Comparison of ENCODE assay signal across 26 cellular contexts in the genomic region with DNA sequence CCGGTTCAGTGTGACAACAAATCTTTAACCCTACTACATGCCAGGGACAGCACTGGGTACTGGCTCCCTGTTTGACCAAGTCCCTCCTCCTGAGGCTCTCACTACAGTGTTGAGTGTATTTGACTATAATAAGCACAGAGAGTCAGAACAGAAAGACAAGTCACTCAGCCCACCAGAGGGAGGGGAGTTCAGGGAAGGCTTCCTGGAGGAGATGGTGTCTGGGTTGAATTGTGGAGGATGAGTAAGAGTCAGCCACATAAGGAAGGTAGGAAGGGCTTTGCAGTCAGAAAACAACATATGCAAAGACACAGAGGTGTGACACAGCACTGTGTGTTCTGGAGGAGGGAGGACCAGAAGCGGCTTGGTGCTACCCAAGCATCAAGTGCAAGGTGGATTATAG. TPM values are rescaled to one million over a fixed set of nuclear protein-coding genes. Genes with fewer than 3 reads are reported as not detected.
DNase-seq lines count a peak whose midpoint lies in the region; ATAC-seq, FAIRE-seq and TF ChIP-seq lines count a peak whose summit lies in the region.
"Had no signal": no experiment of that assay in that cellular context is flagged by ENCODE, and none has a peak within 500 bp of the region (broad histone marks: within the 10 kb centered on the region; RNA-seq: fewer than 3 reads in every experiment).

No MANE protein-coding gene starts in this region.

- peaks cover 4 to 35% of the 10 kb centered on the region in 2 experiments; a peak in 3 of 5 replicates for H3K27me3 ChIP-seq in K562 (ENCODE audit: control insufficient read depth in 2 of 2, insufficient read depth in 2 of 2, low read length in 2 of 2)
- H3K27me3 ChIP-seq: BE2C; BLaER1 treated with 17β-estradiol and CSF1 and Interleukin-3, amounts not matched to agents 10 nM and 100 nM had no signal

- FAIRE-seq in K562 (lab: Jason Lieb, UNC), result peak; percentile 19
- FAIRE-seq: A204.1, D721Med, GM12891, GM18507 had no signal

- TF ChIP-seq CTCF in K562 (IDR thresholded peaks at IDR 0.05 in 2 of 3, conservative IDR thresholded peaks at IDR 0.05 in 1 of 3; ENCODE audit: insufficient read depth in 2 of 3, low read depth in 1 of 3, low read length in 3 of 3), result no peak

- no peak overlapping the region for H3K27ac ChIP-seq in K562 (ENCODE audit: extremely low read depth, low read depth, low read length)
- H3K27ac ChIP-seq: 22Rv1; BLaER1 treated with 17β-estradiol and CSF1 and Interleukin-3, amounts not matched to agents 10 nM and 100 nM had no signal

- H3K4me1 ChIP-seq in K562 (replicated peaks in 1 of 2; ENCODE audit: control insufficient read depth in 2 of 2, insufficient read depth in 2 of 2, low read length in 2 of 2), result peaks cover 3 to 15% of the 10 kb centered on the region in 2 experiments; a peak in 3 of 5 replicates
- H3K4me1 ChIP-seq: BE2C; BLaER1 treated with 17β-estradiol and CSF1 and Interleukin-3, amounts not matched to agents 10 nM and 100 nM had no signal

- TF ChIP-seq EP300 in K562 (IDR thresholded peaks at IDR 0.05; ENCODE audit: low read length), result no peak

- peaks cover 2% of the 10 kb centered on the region for H3K27me3 Mint-ChIP-seq in activated CD4-positive, alpha-beta T cell treated with anti-CD3 and anti-CD28 coated beads for 36 hours

- intact Hi-C loops in activated CD4-positive, alpha-beta T cell treated with anti-CD3 and anti-CD28 coated beads for 36 hours (cut with DNase I, micrococcal nuclease), result no loop called here
- intact Hi-C loops in K562 (cut with micrococcal nuclease), result loop anchor here (10.0 kb wide), 1 partner anchor 49 kb away; no protein-coding TSS in a partner anchor

- peak; percentile 47 for ATAC-seq in activated CD4-positive, alpha-beta T cell treated with anti-CD3 and anti-CD28 coated beads for 36 hours
- ATAC-seq in K562 (no peak), SK-N-SH treated with all-trans-retinoic acid at 6 μM for 48 hours (no peak)
- peak; percentile 40 for ATAC-seq in stimulated activated effector memory CD8-positive, alpha-beta T cell treated with anti-CD3 and anti-CD28 coated beads, Interleukin-12 subunit alpha, Interleukin-12 subunit beta, amount 100 ng/mL, for 72 hours
- ATAC-seq: GM23338, HCT116 had no signal

- H3K27ac Mint-ChIP-seq in activated CD4-positive, alpha-beta T cell treated with anti-CD3 and anti-CD28 coated beads for 36 hours, result no peak overlapping the region
- H3K27ac Mint-ChIP-seq in stimulated activated effector memory CD8-positive, alpha-beta T cell treated with anti-CD3 and anti-CD28 coated beads, Interleukin-12 subunit alpha, Interleukin-12 subunit beta, amount 100 ng/mL, for 72 hours, result no peak overlapping the region
- H3K27ac Mint-ChIP-seq: CD14-positive monocyte; CD4-positive, alpha-beta T cell; CD8-positive, alpha-beta memory T cell; GM23338; H9; HFFc6 had no signal

- no peak overlapping the region for H2AFZ ChIP-seq in K562 (ENCODE audit: low read depth, low read length)
- H2AFZ ChIP-seq: GM23338 had no signal

- no peaks in the 10 kb centered on the region for H3K79me2 ChIP-seq in K562 (ENCODE audit: control insufficient read depth, insufficient read depth, low read length)

- H3K36me3 ChIP-seq in K562 (ENCODE audit: control insufficient read depth, insufficient read depth, low read length), result no peaks in the 10 kb centered on the region
- H3K36me3 ChIP-seq: BE2C; BLaER1 treated with 17β-estradiol and CSF1 and Interleukin-3, amounts not matched to agents 10 nM and 100 nM had no signal

- no peaks in the 10 kb centered on the region for H3K9me3 ChIP-seq in K562 (replicated peaks; ENCODE audit: control insufficient read depth, insufficient read depth, low read depth, low read length)
- H3K9me3 ChIP-seq: BE2C; BLaER1 treated with 17β-estradiol and CSF1 and Interleukin-3, amounts not matched to agents 10 nM and 100 nM had no signal

- no peak overlapping the region for H3K4me3 ChIP-seq in K562
- H3K4me3 ChIP-seq: BLaER1 treated with 17β-estradiol and CSF1 and Interleukin-3, amounts not matched to agents 10 nM and 100 nM; GM23338 had no signal

- H4K20me1 ChIP-seq in K562 (replicated peaks; ENCODE audit: control insufficient read depth, insufficient read depth, low read length), result no peaks in the 10 kb centered on the region; the same call in 1 of the 2 replicates
- H4K20me1 ChIP-seq: BLaER1 treated with 17β-estradiol and CSF1 and Interleukin-3, amounts not matched to agents 10 nM and 100 nM had no signal

- BruUV-seq in K562 (replicated peaks; lab: Mats Ljungman, UMichigan), result no TSS peak

- 4% methylated on average over 2 of the region's 2 CpGs for WGBS in K562 (ENCODE audit: insufficient coverage, low coverage, missing lambda C conversion rate)

- no peaks in the 10 kb centered on the region for H3K9me3 Mint-ChIP-seq in activated CD4-positive, alpha-beta T cell treated with anti-CD3 and anti-CD28 coated beads for 36 hours (ENCODE audit: low read depth)
- no peaks in the 10 kb centered on the region for H3K9me3 Mint-ChIP-seq in stimulated activated effector memory CD8-positive, alpha-beta T cell treated with anti-CD3 and anti-CD28 coated beads, Interleukin-12 subunit alpha, Interleukin-12 subunit beta, amount 100 ng/mL, for 72 hours
- H3K9me3 Mint-ChIP-seq: CD4-positive, alpha-beta T cell; CD8-positive, alpha-beta memory T cell; GM23338; H9; HFFc6 had no signal

- TF ChIP-seq RAD21 in K562 (CRISPR knock-in tag; conservative IDR thresholded peaks at IDR 0.05 in 1 of 2, IDR thresholded peaks at IDR 0.05 in 1 of 2), result no peak

- no peak overlapping the region for H3K4me3 Mint-ChIP-seq in activated CD4-positive, alpha-beta T cell treated with anti-CD3 and anti-CD28 coated beads for 36 hours
- H3K4me3 Mint-ChIP-seq in stimulated activated effector memory CD8-positive, alpha-beta T cell treated with anti-CD3 and anti-CD28 coated beads, Interleukin-12 subunit alpha, Interleukin-12 subunit beta, amount 100 ng/mL, for 72 hours, result no peak overlapping the region
- H3K4me3 Mint-ChIP-seq: CD14-positive monocyte; CD4-positive, alpha-beta T cell; CD8-positive, alpha-beta memory T cell; GM23338; H9; HFFc6 had no signal

- H3K9me1 ChIP-seq in K562 (ENCODE audit: control insufficient read depth, insufficient read depth, low read length), result no peaks in the 10 kb centered on the region

- no peak for DNase-seq in activated CD4-positive, alpha-beta T cell treated with anti-CD3 and anti-CD28 coated beads for 36 hours
- DNase-seq in activated CD4-positive, alpha-beta T cell treated with anti-CD3 and anti-CD28 coated beads, Interleukin-2, amount 50 U/mL, for 48 hours, result no peak
- DNase-seq in K562 (ENCODE audit: extremely low read depth in 1 of 4, low spot score in 3 of 4) (no peak), HT-29 (ENCODE audit: low spot score) (no peak)
- no peak for DNase-seq in stimulated activated effector memory CD8-positive, alpha-beta T cell treated with anti-CD3 and anti-CD28 coated beads, Interleukin-12 subunit alpha, Interleukin-12 subunit beta, amount 100 ng/mL, for 72 hours (ENCODE audit: low spot score in 2 of 2)
- DNase-seq: ACHN; AML-193; BE2C; CD4-positive, alpha-beta T cell; CD8-positive, alpha-beta memory T cell; DMS 273 treated with DMSO at 0.1 percent for 48 hours; DMS79; EL; GDM1; H9; HFFc6 had no signal

- POLR2A ChIA-PET in activated CD4-positive, alpha-beta T cell treated with anti-CD3 and anti-CD28 coated beads for 36 hours (lab: Charles Lee), result no interaction called here
- POLR2A ChIA-PET in K562 (lab: Yijun Ruan, JAX), result no interaction called here

- TF ChIP-seq POLR2A in K562 (conservative IDR thresholded peaks at IDR 0.05), result no peak

- H3K4me1 Mint-ChIP-seq in activated CD4-positive, alpha-beta T cell treated with anti-CD3 and anti-CD28 coated beads for 36 hours, result no peaks in the 10 kb centered on the region
- no peaks in the 10 kb centered on the region for H3K4me1 Mint-ChIP-seq in stimulated activated effector memory CD8-positive, alpha-beta T cell treated with anti-CD3 and anti-CD28 coated beads, Interleukin-12 subunit alpha, Interleukin-12 subunit beta, amount 100 ng/mL, for 72 hours
- H3K4me1 Mint-ChIP-seq: CD8-positive, alpha-beta memory T cell had no signal

- CTCF ChIA-PET in activated CD4-positive, alpha-beta T cell treated with anti-CD3 and anti-CD28 coated beads for 36 hours (lab: Charles Lee), result no interaction called here
- CTCF ChIA-PET in K562 (lab: Yijun Ruan, JAX; ENCODE audit: low intra/inter-chr PET ratio), result no interaction called here

- H3K36me3 Mint-ChIP-seq in activated CD4-positive, alpha-beta T cell treated with anti-CD3 and anti-CD28 coated beads for 36 hours (ENCODE audit: low read depth), result no peaks in the 10 kb centered on the region
- H3K36me3 Mint-ChIP-seq in stimulated activated effector memory CD8-positive, alpha-beta T cell treated with anti-CD3 and anti-CD28 coated beads, Interleukin-12 subunit alpha, Interleukin-12 subunit beta, amount 100 ng/mL, for 72 hours, result no peaks in the 10 kb centered on the region
- H3K36me3 Mint-ChIP-seq: CD14-positive monocyte; CD8-positive, alpha-beta memory T cell had no signal

- H3K4me2 ChIP-seq in K562 (ENCODE audit: insufficient read depth, low read length), result no peak overlapping the region
- H3K4me2 ChIP-seq: BLaER1 treated with 17β-estradiol and CSF1 and Interleukin-3, amounts not matched to agents 10 nM and 100 nM; GM23338 had no signal

- in situ Hi-C loops in K562 (cut with MboI), result no loop called here

- H3K9ac ChIP-seq in K562 (ENCODE audit: insufficient read depth in 1 of 2, low read depth in 2 of 2, low read length in 2 of 2), result no peak overlapping the region
- H3K9ac ChIP-seq: BLaER1 treated with 17β-estradiol and CSF1 and Interleukin-3, amounts not matched to agents 10 nM and 100 nM had no signal

RNA-seq across cellular contexts. Expression of gene MEGF11, which starts 17.7 kb away (rescaled TPM):
- total RNA-seq in activated CD4-positive, alpha-beta T cell treated with anti-CD3 and anti-CD28 coated beads for 36 hours, result not detected
- 0.26 TPM in 1 of 2 replicates, not detected in the other for total RNA-seq in K562 (2011; cell fraction: chromatin; rRNA removed; ENCODE audit: low replicate concordance)
- 0.66 TPM in 1 of 2 replicates, not detected in the other for total RNA-seq in K562 (2011; cell fraction: nucleolus; rRNA removed)
- 0.46 TPM in 1 of 2 replicates, not detected in the other for total RNA-seq in K562 (2011; cell fraction: nucleoplasm; rRNA removed)
- total RNA-seq in K562 (2014; rRNA removed) (not detected in 2 replicates), K562 (2014; rRNA removed; fragmentation: Illumina TruSeq; extraction: Trizol) (not detected in 2 replicates), K562 (2015; rRNA removed; fragmentation: Illumina TruSeq; extraction: Trizol) (not detected in 2 replicates), K562 (2021) (not detected in 2 replicates)
- polyA plus RNA-seq in K562 (2011; rRNA removed) (not detected in 2 replicates), K562 (2014; fragmentation: Illumina TruSeq; extraction: Trizol) (not detected in 2 replicates), K562 (2014; fragmentation: Nextera tagmentation; extraction: Ambion mirVana) (under 1 TPM; 0.06 to 0.20 TPM), K562 (2014; rRNA removed) (0.23 TPM in 1 of 2 replicates, not detected in the other)
- 0.18 TPM in 1 of 2 replicates, not detected in the other for polyA plus RNA-seq in K562 (2011; cell fraction: cytosol; rRNA removed)
- not detected in 2 replicates for polyA plus RNA-seq in K562 (2011; cell fraction: nucleus; rRNA removed)
- polyA plus RNA-seq in K562 (2012), result 0.44 and 1.9 TPM in 2 replicates
- polyA minus RNA-seq in K562 (2011; rRNA and poly(A)+ RNA removed), result not detected in 2 replicates
- not detected in 2 replicates for polyA minus RNA-seq in K562 (2011; cell fraction: cytosol; rRNA and poly(A)+ RNA removed)
- polyA minus RNA-seq in K562 (2011; cell fraction: nucleus; rRNA and poly(A)+ RNA removed), result 0.44 TPM in 1 of 2 replicates, not detected in the other
- 0.51 TPM in 1 of 2 replicates, not detected in the other for total RNA-seq in HT-29 (2014; rRNA removed; shearing (Covaris generic))
- total RNA-seq: CD4-positive, alpha-beta T cell; CD8-positive, alpha-beta memory T cell; HFFc6 had no signal
- polyA plus RNA-seq: CD14-positive monocyte; CD8-positive, alpha-beta memory T cell had no signal

RNA-seq across cellular contexts. Expression of gene DIS3L, which starts 57.5 kb away (rescaled TPM):
- total RNA-seq in activated CD4-positive, alpha-beta T cell treated with anti-CD3 and anti-CD28 coated beads for 36 hours, result 10 to 100 TPM; 24.6 to 25.9 TPM
- total RNA-seq in K562 (2011; cell fraction: chromatin; rRNA removed; ENCODE audit: low replicate concordance), result 20.0 and 41.6 TPM in 2 replicates
- total RNA-seq in K562 (2011; cell fraction: nucleolus; rRNA removed), result 15.7 and 16.5 TPM in 2 replicates
- 16.1 and 17.0 TPM in 2 replicates for total RNA-seq in K562 (2011; cell fraction: nucleoplasm; rRNA removed)
- total RNA-seq in K562 (2014; rRNA removed), result 11.8 and 16.2 TPM in 2 replicates
- 25.0 and 25.4 TPM in 2 replicates for total RNA-seq in K562 (2014; rRNA removed; fragmentation: Illumina TruSeq; extraction: Trizol)
- 25.4 and 25.6 TPM in 2 replicates for total RNA-seq in K562 (2015; rRNA removed; fragmentation: Illumina TruSeq; extraction: Trizol)
- 16.6 and 16.9 TPM in 2 replicates for total RNA-seq in K562 (2021)
- polyA plus RNA-seq in K562 (2011; rRNA removed), result 19.8 and 34.6 TPM in 2 replicates
- polyA plus RNA-seq in K562 (2011; cell fraction: cytosol; rRNA removed), result 6.5 and 11.5 TPM in 2 replicates
- 7.7 and 9.5 TPM in 2 replicates for polyA plus RNA-seq in K562 (2011; cell fraction: nucleus; rRNA removed)
- polyA plus RNA-seq in K562 (2012), result 13.2 and 20.8 TPM in 2 replicates
- 16.4 and 19.4 TPM in 2 replicates for polyA plus RNA-seq in K562 (2014; fragmentation: Illumina TruSeq; extraction: Trizol)
- polyA plus RNA-seq in K562 (2014; fragmentation: Nextera tagmentation; extraction: Ambion mirVana), result 1 to 10 TPM; 5.9 to 6.4 TPM
- polyA plus RNA-seq in K562 (2014; rRNA removed), result 15.1 and 15.3 TPM in 2 replicates
- 77.1 and 80.9 TPM in 2 replicates for polyA minus RNA-seq in K562 (2011; rRNA and poly(A)+ RNA removed)
- polyA minus RNA-seq in K562 (2011; cell fraction: cytosol; rRNA and poly(A)+ RNA removed), result 9.5 and 21.1 TPM in 2 replicates
- polyA minus RNA-seq in K562 (2011; cell fraction: nucleus; rRNA and poly(A)+ RNA removed), result 11.8 and 20.4 TPM in 2 replicates
- total RNA-seq in HT-29 (2014; rRNA removed; shearing (Covaris generic)), result 5.7 and 14.5 TPM in 2 replicates

Comparison
In these comparisons a context has a peak if more than half of its experiments do, and no peak if none do; other contexts are left out.
1. ATAC-seq: peak in activated CD4-positive, alpha-beta T cell treated with anti-CD3 and anti-CD28 coated beads for 36 hours (single experiment) and stimulated activated effector memory CD8-positive, alpha-beta T cell treated with anti-CD3 and anti-CD28 coated beads, Interleukin-12 subunit alpha, Interleukin-12 subunit beta, amount 100 ng/mL, for 72 hours (single experiment); none in K562 (single experiment) and SK-N-SH treated with all-trans-retinoic acid at 6 μM for 48 hours (single experiment).